1 cellular context compared by ENCODE assay signal in the genomic region with DNA sequence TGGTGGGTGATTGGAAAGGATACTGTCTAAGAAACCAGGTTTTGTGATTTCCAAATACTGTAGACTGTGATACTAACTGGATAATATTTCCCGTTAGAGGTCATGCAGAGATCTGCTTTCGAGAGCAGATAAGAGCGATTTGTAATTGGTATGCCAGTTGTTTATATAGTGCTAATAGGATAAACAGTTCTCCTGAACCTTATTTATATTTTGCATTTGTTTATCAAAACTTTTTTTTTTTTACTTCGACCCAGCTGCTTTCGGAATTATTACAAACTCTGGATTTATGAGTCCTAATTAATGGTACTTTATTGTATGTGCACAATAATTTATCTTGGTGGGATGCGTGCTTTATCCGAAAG.
TF ChIP-seq lines count a peak whose summit lies in the region.

No MANE protein-coding gene starts in this region.

TF ChIP-seq in HEK293, 187 proteins besides CTCF, POLR2A, EP300 and RAD21 (continued from another document):
- TF ChIP-seq ZNF24 (tag by site-specific recombination; IDR thresholded peaks at IDR 0.05) (no peak), ZNF16 (tag by site-specific recombination; IDR thresholded peaks at IDR 0.05; ENCODE audit: low read depth) (no peak), ZBTB17 (tag by site-specific recombination; IDR thresholded peaks at IDR 0.05) (peak; percentile 64)
TF ChIP-seq in HEK293: peak in this region for 2.
